ENCODE assay signal across 11 cellular contexts in genomic region chr1:58966103-58966916, GRCh38.
DNase-seq lines count a peak whose midpoint lies in the region; ATAC-seq and TF ChIP-seq lines count a peak whose summit lies in the region.
"Had no signal": no experiment of that assay in that cellular context is flagged by ENCODE, and none has a peak within 500 bp of the region (broad histone marks: within the 10 kb centered on the region; RNA-seq: fewer than 3 reads in every experiment).

No MANE protein-coding gene starts in this region.

- H3K27me3 Mint-ChIP-seq in stimulated activated naive CD8-positive, alpha-beta T cell treated with anti-CD3 and anti-CD28 coated beads, Interleukin-15, Interleukin-2, amounts not matched to agents 100 ng/mL and 50 ng/mL, for 24 hours: no peaks in the 10 kb centered on the region

- H3K9me3 ChIP-seq in ascending aorta: no peaks in the 10 kb centered on the region

- peak overlapping the region; percentile 27 for H3K27ac Mint-ChIP-seq in stimulated activated naive CD8-positive, alpha-beta T cell treated with anti-CD3 and anti-CD28 coated beads, Interleukin-15, Interleukin-2, amounts not matched to agents 100 ng/mL and 50 ng/mL, for 24 hours
- no peak overlapping the region for H3K27ac Mint-ChIP-seq in stimulated activated effector memory CD8-positive, alpha-beta T cell treated with anti-CD3 and anti-CD28 coated beads, Interleukin-12 subunit alpha, Interleukin-12 subunit beta, amount 100 ng/mL, for 72 hours

- H3K27me3 ChIP-seq in ascending aorta: no peaks in the 10 kb centered on the region

- intact Hi-C loops in ascending aorta (cut with DNase I): no loop called here

- no peak for ATAC-seq in stimulated activated naive CD8-positive, alpha-beta T cell treated with anti-CD3 and anti-CD28 coated beads, Interleukin-15, Interleukin-2, amounts not matched to agents 100 U/mL and 50 U/mL, for 24 hours
- no peak for ATAC-seq in HG03460 (IDR thresholded peaks at IDR 0.05; ENCODE audit: unreplicated experiment)
- no peak for ATAC-seq in stimulated activated effector memory CD8-positive, alpha-beta T cell treated with anti-CD3 and anti-CD28 coated beads, Interleukin-12 subunit alpha, Interleukin-12 subunit beta, amount 100 ng/mL, for 72 hours

- no peak for TF ChIP-seq CTCF in ascending aorta (IDR thresholded peaks at IDR 0.05)

- no peak overlapping the region for H3K4me3 ChIP-seq in ascending aorta

- no peak overlapping the region for H3K4me3 Mint-ChIP-seq in stimulated activated naive CD8-positive, alpha-beta T cell treated with anti-CD3 and anti-CD28 coated beads, Interleukin-15, Interleukin-2, amounts not matched to agents 100 ng/mL and 50 ng/mL, for 24 hours
- H3K4me3 Mint-ChIP-seq in stimulated activated effector memory CD8-positive, alpha-beta T cell treated with anti-CD3 and anti-CD28 coated beads, Interleukin-12 subunit alpha, Interleukin-12 subunit beta, amount 100 ng/mL, for 72 hours: no peak overlapping the region

- no peaks in the 10 kb centered on the region for H3K9me3 Mint-ChIP-seq in stimulated activated naive CD8-positive, alpha-beta T cell treated with anti-CD3 and anti-CD28 coated beads, Interleukin-15, Interleukin-2, amounts not matched to agents 100 ng/mL and 50 ng/mL, for 24 hours
- no peaks in the 10 kb centered on the region for H3K9me3 Mint-ChIP-seq in stimulated activated effector memory CD8-positive, alpha-beta T cell treated with anti-CD3 and anti-CD28 coated beads, Interleukin-12 subunit alpha, Interleukin-12 subunit beta, amount 100 ng/mL, for 72 hours

- H3K36me3 ChIP-seq in ascending aorta: no peaks in the 10 kb centered on the region

- H3K36me3 Mint-ChIP-seq in stimulated activated naive CD8-positive, alpha-beta T cell treated with anti-CD3 and anti-CD28 coated beads, Interleukin-15, Interleukin-2, amounts not matched to agents 100 ng/mL and 50 ng/mL, for 24 hours (ENCODE audit: low read depth): no peaks in the 10 kb centered on the region
- no peaks in the 10 kb centered on the region for H3K36me3 Mint-ChIP-seq in stimulated activated effector memory CD8-positive, alpha-beta T cell treated with anti-CD3 and anti-CD28 coated beads, Interleukin-12 subunit alpha, Interleukin-12 subunit beta, amount 100 ng/mL, for 72 hours

- no peak overlapping the region for H3K27ac ChIP-seq in ascending aorta

- H3K4me1 Mint-ChIP-seq in stimulated activated naive CD8-positive, alpha-beta T cell treated with anti-CD3 and anti-CD28 coated beads, Interleukin-15, Interleukin-2, amounts not matched to agents 100 ng/mL and 50 ng/mL, for 24 hours (ENCODE audit: low read depth): peaks cover 44% of the 10 kb centered on the region
- peaks cover 39% of the 10 kb centered on the region for H3K4me1 Mint-ChIP-seq in stimulated activated effector memory CD8-positive, alpha-beta T cell treated with anti-CD3 and anti-CD28 coated beads, Interleukin-12 subunit alpha, Interleukin-12 subunit beta, amount 100 ng/mL, for 72 hours

- DNase-seq in stimulated activated naive CD8-positive, alpha-beta T cell treated with anti-CD3 and anti-CD28 coated beads, Interleukin-15, Interleukin-2, amounts not matched to agents 100 U/mL and 50 U/mL, for 24 hours: no peak
- DNase-seq in RPMI8226 (peak; percentile 33), iris pigment epithelial cell (ENCODE audit: low read depth) (peak; percentile 8), ascending aorta (ENCODE audit: low spot score in 2 of 2) (no peak), DMS 273 treated with DMSO at 0.1 percent for 48 hours (lab: John Stamatoyannopoulos, UW) (no peak)
- DNase-seq in stimulated activated effector memory CD8-positive, alpha-beta T cell treated with anti-CD3 and anti-CD28 coated beads, Interleukin-12 subunit alpha, Interleukin-12 subunit beta, amount 100 ng/mL, for 72 hours (ENCODE audit: low spot score in 2 of 2): no peak
- DNase-seq: effector memory CD4-positive, alpha-beta T cell; NCI-H187 treated with DMSO at 0.1 percent for 48 hours; NCI-H510A had no signal

- H3K4me1 ChIP-seq in ascending aorta: peaks cover 5 to 7% of the 10 kb centered on the region in 2 donors

Comparison
In these comparisons a context has a peak if more than half of its experiments do, and no peak if none do; other contexts are left out.
1. DNase-seq: peak in RPMI8226 (single experiment) and iris pigment epithelial cell (single experiment); none in stimulated activated naive CD8-positive, alpha-beta T cell treated with anti-CD3 and anti-CD28 coated beads, Interleukin-15, Interleukin-2, amounts not matched to agents 100 U/mL and 50 U/mL, for 24 hours (single experiment), stimulated activated effector memory CD8-positive, alpha-beta T cell treated with anti-CD3 and anti-CD28 coated beads, Interleukin-12 subunit alpha, Interleukin-12 subunit beta, amount 100 ng/mL, for 72 hours (0 of 2), ascending aorta (0 of 2) and DMS 273 treated with DMSO at 0.1 percent for 48 hours (single experiment).